ENCODE assay signal across 26 cellular contexts in genomic region chr20:59954718-59955117, GRCh38. TPM values are rescaled to one million over a fixed set of nuclear protein-coding genes. Genes with fewer than 3 reads are reported as not detected.
A peak's percentile ranks its signal among the peaks of the same experiment; 100 is the strongest.
DNase-seq lines count a peak whose midpoint lies in the region; ATAC-seq, FAIRE-seq and TF ChIP-seq lines count a peak whose summit lies in the region.
"Had no signal": no experiment of that assay in that cellular context is flagged by ENCODE, and none has a peak within 500 bp of the region (broad histone marks: within the 10 kb centered on the region; RNA-seq: fewer than 3 reads in every experiment).

No MANE protein-coding gene starts in this region.

- no peak for ATAC-seq in CD4-positive, CD25-positive, alpha-beta regulatory T cell (ENCODE audit: low read depth in 2 of 2)
- peak; percentile 36 to 64 (median 60) for ATAC-seq in psoas muscle
- ATAC-seq in natural killer cell: no peak

- no peaks in the 10 kb centered on the region for H3K27me3 Mint-ChIP-seq in CD4-positive, CD25-positive, alpha-beta regulatory T cell
- H3K27me3 Mint-ChIP-seq in natural killer cell (ENCODE audit: low read depth in 2 of 2): no peaks in the 10 kb centered on the region
- H3K27me3 Mint-ChIP-seq: CD8-positive, alpha-beta memory T cell; T-cell had no signal

- no peaks in the 10 kb centered on the region for H3K4me1 ChIP-seq in CD4-positive, CD25-positive, alpha-beta regulatory T cell (ENCODE audit: control insufficient read depth, insufficient read depth, low read length, poor library complexity, severe bottlenecking)
- peaks cover 7% of the 10 kb centered on the region for H3K4me1 ChIP-seq in psoas muscle
- H3K4me1 ChIP-seq: A549 had no signal

- H3K9me3 ChIP-seq in CD4-positive, CD25-positive, alpha-beta regulatory T cell (ENCODE audit: control insufficient read depth in 2 of 2, low read length in 2 of 2): no peaks in the 10 kb centered on the region
- H3K9me3 ChIP-seq in psoas muscle: no peaks in the 10 kb centered on the region
- H3K9me3 ChIP-seq: A549 had no signal

- H3K27me3 ChIP-seq in CD4-positive, CD25-positive, alpha-beta regulatory T cell (ENCODE audit: control insufficient read depth, insufficient read depth, low read length): no peaks in the 10 kb centered on the region
- H3K27me3 ChIP-seq in psoas muscle (ENCODE audit: insufficient read depth in 3 of 3, low read length in 2 of 3): no peaks in the 10 kb centered on the region

- H3K27ac ChIP-seq in CD4-positive, CD25-positive, alpha-beta regulatory T cell (ENCODE audit: insufficient read depth, low read length, poor library complexity, severe bottlenecking): no peak overlapping the region
- H3K27ac ChIP-seq in VCaP (peak overlapping the region; percentile 99), psoas muscle (peak overlapping the region; percentile 71)
- H3K27ac ChIP-seq: A549 had no signal

- DNase-seq in CD4-positive, CD25-positive, alpha-beta regulatory T cell: no peak
- DNase-seq in HTR-8/SVneo (ENCODE audit: insufficient read length, low spot score): no peak
- DNase-seq in psoas muscle: no peak
- no peak for DNase-seq in natural killer cell
- no peak for DNase-seq in NCI-H1436 (lab: John Stamatoyannopoulos, UW)
- no peak for DNase-seq in stimulated activated naive CD4-positive, alpha-beta T cell treated with Interleukin-2 at 50 U/mL for 16 hours (lab: John Stamatoyannopoulos, UW)
- DNase-seq: CD8-positive, alpha-beta memory T cell; DMS 273 treated with DMSO at 0.1 percent for 48 hours; DMS79; EL; GDM1; KG1; NCI-H1092; NCI-H1417 treated with DMSO at 0.1 percent for 48 hours; NCI-H187; NCI-H2081 treated with DMSO at 0.1 percent for 48 hours; NCI-H2171; NCI-H226; NCI-H774; Right ventricle myocardium superior; T-cell had no signal

- peaks cover 0 to 2% (median 0%) of the 10 kb centered on the region in 4 donors for H3K4me1 Mint-ChIP-seq in CD4-positive, CD25-positive, alpha-beta regulatory T cell
- H3K4me1 Mint-ChIP-seq in natural killer cell: no peaks in the 10 kb centered on the region
- H3K4me1 Mint-ChIP-seq: CD8-positive, alpha-beta memory T cell; T-cell had no signal

- no peaks in the 10 kb centered on the region for H3K9me3 Mint-ChIP-seq in CD4-positive, CD25-positive, alpha-beta regulatory T cell
- no peaks in the 10 kb centered on the region for H3K9me3 Mint-ChIP-seq in natural killer cell
- H3K9me3 Mint-ChIP-seq: CD8-positive, alpha-beta memory T cell; T-cell had no signal

- peak; percentile 52 for FAIRE-seq in HTR-8/SVneo (lab: Jason Lieb, UNC)
- FAIRE-seq: A549, GM12878, H54 had no signal

- intact Hi-C loops in psoas muscle (cut with DNase I) (loop anchor here in 1 of 2 donors (2.0 kb wide), 1 partner anchor 14 kb away; the partner anchor contains the start of genes FAM217B and PPP1R3D), natural killer cell (cut with micrococcal nuclease) (no loop called here)

- no peak overlapping the region for H3K4me3 Mint-ChIP-seq in CD4-positive, CD25-positive, alpha-beta regulatory T cell
- no peak overlapping the region for H3K4me3 Mint-ChIP-seq in natural killer cell
- H3K4me3 Mint-ChIP-seq: CD8-positive, alpha-beta memory T cell; T-cell had no signal

- 42 to 65% (median 49%) methylated on average over 4 of the region's 4 CpGs for WGBS in psoas muscle, 3 donors

- no peaks in the 10 kb centered on the region for H3K36me3 ChIP-seq in CD4-positive, CD25-positive, alpha-beta regulatory T cell (ENCODE audit: control insufficient read depth, insufficient read depth, low read length)
- H3K36me3 ChIP-seq in psoas muscle (ENCODE audit: insufficient read depth in 1 of 2, low read depth in 1 of 2): peaks cover 0 to 19% of the 10 kb centered on the region in 2 donors

- TF ChIP-seq CTCF in VCaP (conservative IDR thresholded peaks at IDR 0.05): no peak
- TF ChIP-seq CTCF in psoas muscle (IDR thresholded peaks at IDR 0.05): no peak
- TF ChIP-seq CTCF in natural killer cell (IDR thresholded peaks at IDR 0.05): no peak

- peaks cover 5% of the 10 kb centered on the region for H3K36me3 Mint-ChIP-seq in CD4-positive, CD25-positive, alpha-beta regulatory T cell
- no peaks in the 10 kb centered on the region for H3K36me3 Mint-ChIP-seq in natural killer cell

- no peak overlapping the region for H3K4me3 ChIP-seq in CD4-positive, CD25-positive, alpha-beta regulatory T cell (ENCODE audit: low read depth, low read length)
- no peak overlapping the region for H3K4me3 ChIP-seq in psoas muscle
- H3K4me3 ChIP-seq: A549, GM12878 had no signal

- peak overlapping the region in 2 of 3 donors; percentile 41 to 46 for H3K27ac Mint-ChIP-seq in CD4-positive, CD25-positive, alpha-beta regulatory T cell
- no peak overlapping the region for H3K27ac Mint-ChIP-seq in natural killer cell
- H3K27ac Mint-ChIP-seq: T-cell had no signal

RNA-seq across cellular contexts. Expression of gene CDH26, which starts 3.5 kb away (rescaled TPM):
- total RNA-seq in CD4-positive, CD25-positive, alpha-beta regulatory T cell: 1.0 TPM
- under 1 TPM in 2 of 4 donors, not detected in 2; 0.24 to 0.31 TPM for polyA plus RNA-seq in CD4-positive, CD25-positive, alpha-beta regulatory T cell
- total RNA-seq in psoas muscle (under 1 TPM; 0.22 to 0.77 (median 0.35) TPM), natural killer cell (1 to 10 TPM; 1.2 to 2.0 (median 1.8) TPM)
- polyA plus RNA-seq in psoas muscle: under 1 TPM; 0.18 to 0.62 (median 0.32) TPM
- total RNA-seq: RPMI7951 had no signal
- polyA plus RNA-seq: CD8-positive, alpha-beta memory T cell had no signal

RNA-seq across cellular contexts. Expression of gene FAM217B, which starts 14.5 kb away (rescaled TPM):
- 15.8 TPM for total RNA-seq in CD4-positive, CD25-positive, alpha-beta regulatory T cell
- polyA plus RNA-seq in CD4-positive, CD25-positive, alpha-beta regulatory T cell: 10 to 100 TPM; 23.3 to 30.1 (median 25.9) TPM
- total RNA-seq in psoas muscle (10 to 100 TPM in 1 of 4 donors, 1 to 10 TPM in 3; 6.5 to 29.2 (median 6.9) TPM), natural killer cell (10 to 100 TPM; 17.1 to 31.1 (median 27.7) TPM)
- 10 to 100 TPM in 1 of 3 donors, 1 to 10 TPM in 2; 1.9 to 19.8 (median 2.2) TPM for polyA plus RNA-seq in psoas muscle

RNA-seq across cellular contexts. Expression of gene PPP1R3D, which starts 14.6 kb away (rescaled TPM):
- 5.3 TPM for total RNA-seq in CD4-positive, CD25-positive, alpha-beta regulatory T cell
- 1 to 10 TPM; 1.9 to 3.0 (median 2.1) TPM for polyA plus RNA-seq in CD4-positive, CD25-positive, alpha-beta regulatory T cell
- total RNA-seq in psoas muscle: 1 to 10 TPM; 4.6 to 8.8 (median 7.0) TPM
- 10 to 100 TPM in 1 of 3 donors, 1 to 10 TPM in 2; 2.0 to 14.7 (median 4.3) TPM for polyA plus RNA-seq in psoas muscle
- 1 to 10 TPM; 3.5 to 6.9 (median 6.7) TPM for total RNA-seq in natural killer cell

RNA-seq across cellular contexts. Expression of gene SYCP2, which starts 21.3 kb away (rescaled TPM):
- 9.1 TPM for total RNA-seq in CD4-positive, CD25-positive, alpha-beta regulatory T cell
- polyA plus RNA-seq in CD4-positive, CD25-positive, alpha-beta regulatory T cell: 1 to 10 TPM in 3 of 4 donors, under 1 TPM in 1; 0.32 to 1.7 (median 1.1) TPM
- total RNA-seq in psoas muscle: 1 to 10 TPM in 1 of 4 donors, under 1 TPM in 3; 0.49 to 1.1 (median 0.79) TPM
- under 1 TPM; 0.29 to 0.42 (median 0.30) TPM for polyA plus RNA-seq in psoas muscle
- total RNA-seq in natural killer cell: 1 to 10 TPM; 5.9 to 8.6 (median 7.0) TPM

Comparison
In these comparisons a context has a peak if more than half of its experiments do, and no peak if none do; other contexts are left out.
1. ATAC-seq: peak in psoas muscle (4 of 4); none in CD4-positive, CD25-positive, alpha-beta regulatory T cell (0 of 2) and natural killer cell (0 of 3).
2. H3K27ac Mint-ChIP-seq: peak in CD4-positive, CD25-positive, alpha-beta regulatory T cell (2 of 3); none in natural killer cell (0 of 2).